22 cellular contexts compared by ENCODE assay signal in the genomic region with DNA sequence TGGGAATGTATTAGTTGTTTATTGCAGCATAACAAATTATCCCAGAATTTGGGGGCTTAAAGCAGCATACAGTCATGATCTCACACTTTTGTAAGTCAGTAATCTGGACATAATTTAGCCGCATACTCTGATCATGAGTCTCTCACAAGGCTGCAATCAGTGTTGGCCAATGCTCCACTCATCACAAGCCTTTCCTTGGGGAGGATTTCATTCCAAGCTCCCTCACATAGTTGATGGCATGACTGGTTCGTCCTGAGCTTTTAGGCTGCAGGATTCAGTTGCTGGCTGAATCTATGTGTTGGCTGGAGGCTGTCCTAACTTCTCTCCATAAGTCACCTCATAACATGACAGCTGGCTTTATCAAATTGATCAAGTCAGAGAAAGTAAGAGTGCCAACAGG.
DNase-seq lines count a peak whose midpoint lies in the region; ATAC-seq and TF ChIP-seq lines count a peak whose summit lies in the region.
"Had no signal": no experiment of that assay in that cellular context is flagged by ENCODE, and none has a peak within 500 bp of the region (broad histone marks: within the 10 kb centered on the region; RNA-seq: fewer than 3 reads in every experiment).

No MANE protein-coding gene starts in this region.

- no peaks in the 10 kb centered on the region for H3K36me3 ChIP-seq in PC-9 (ENCODE audit: low read depth)
- H3K36me3 ChIP-seq: BE2C, Peyer's patch had no signal

- POLR2A ChIA-PET in PC-9 (lab: Charles Lee; ENCODE audit: unreplicated experiment): no interaction called here

- no TSS peak for BruUV-seq in PC-9 (replicated peaks; lab: Mats Ljungman, UMichigan)

- no peaks in the 10 kb centered on the region for H3K9me2 ChIP-seq in PC-9 (ENCODE audit: insufficient read depth)

- ATAC-seq in HG03135 (IDR thresholded peaks at IDR 0.05; ENCODE audit: unreplicated experiment): no peak
- ATAC-seq: GM12878 had no signal

- no peaks in the 10 kb centered on the region for H4K20me1 ChIP-seq in PC-9 (ENCODE audit: insufficient read depth)

- no peak overlapping the region for H3K4me2 ChIP-seq in PC-9

- no peak overlapping the region for H2AFZ ChIP-seq in PC-9

- no peaks in the 10 kb centered on the region for H3K79me2 ChIP-seq in PC-9 (ENCODE audit: low read depth)

- no peak overlapping the region for H3K27ac ChIP-seq in PC-9
- H3K27ac ChIP-seq: 22Rv1, HL-60, Peyer's patch had no signal

- H3K9me3 ChIP-seq in PC-9 (ENCODE audit: insufficient read depth, low read depth): no peaks in the 10 kb centered on the region
- H3K9me3 ChIP-seq: BE2C, Peyer's patch had no signal

- H3K4me1 ChIP-seq in PC-9 (replicated peaks; ENCODE audit: insufficient read depth): no peaks in the 10 kb centered on the region
- H3K4me1 ChIP-seq: BE2C, Peyer's patch had no signal

- intact Hi-C loops in PC-9 (cut with micrococcal nuclease; ENCODE audit: unreplicated experiment): no loop called here

- H3K4me3 ChIP-seq in PC-9: no peak overlapping the region
- H3K4me3 ChIP-seq: GM12878, Peyer's patch had no signal

- TF ChIP-seq CTCF in PC-9 (conservative IDR thresholded peaks at IDR 0.05): no peak

- H3F3A ChIP-seq in PC-9 (ENCODE audit: insufficient read depth, low read depth): no peaks in the 10 kb centered on the region

- H3K27me3 ChIP-seq in PC-9 (ENCODE audit: insufficient read depth, low read depth): no peaks in the 10 kb centered on the region
- H3K27me3 ChIP-seq: BE2C, Peyer's patch had no signal

- DNase-seq in NCI-H524 (lab: John Stamatoyannopoulos, UW): peak; percentile 77 to 90
- DNase-seq in NCI-H524 treated with DMSO at 0.1 percent for 48 hours (lab: John Stamatoyannopoulos, UW): no peak
- peak; percentile 82 for DNase-seq in amniotic epithelial cell (ENCODE audit: low read depth)
- DNase-seq in islet precursor cell: peak; percentile 52
- no peak for DNase-seq in midbrain (lab: John Stamatoyannopoulos, UW)
- no peak for DNase-seq in mucosa of gallbladder (ENCODE audit: low spot score)
- DNase-seq in PC-9: no peak
- DNase-seq: BE2C; CD4-positive, CD25-positive, alpha-beta regulatory T cell; COR-L47; DMS 273 treated with DMSO at 0.1 percent for 48 hours; DND-41; GF-D8; Karpas-422; NCI-H1417 treated with DMSO at 0.1 percent for 48 hours; NCI-H187 treated with DMSO at 0.1 percent for 48 hours; Peyer's patch; SW 1271 had no signal

- CTCF ChIA-PET in PC-9 (lab: Charles Lee): no interaction called here

Comparison
In these comparisons a context has a peak if more than half of its experiments do, and no peak if none do; other contexts are left out.
1. DNase-seq: peak in NCI-H524 (2 of 2), amniotic epithelial cell (single experiment) and islet precursor cell (single experiment); none in NCI-H524 treated with DMSO at 0.1 percent for 48 hours (single experiment), midbrain (single experiment), mucosa of gallbladder (single experiment) and PC-9 (0 of 2).